Comparison of ENCODE assay signal across 18 cellular contexts in the genomic region with DNA sequence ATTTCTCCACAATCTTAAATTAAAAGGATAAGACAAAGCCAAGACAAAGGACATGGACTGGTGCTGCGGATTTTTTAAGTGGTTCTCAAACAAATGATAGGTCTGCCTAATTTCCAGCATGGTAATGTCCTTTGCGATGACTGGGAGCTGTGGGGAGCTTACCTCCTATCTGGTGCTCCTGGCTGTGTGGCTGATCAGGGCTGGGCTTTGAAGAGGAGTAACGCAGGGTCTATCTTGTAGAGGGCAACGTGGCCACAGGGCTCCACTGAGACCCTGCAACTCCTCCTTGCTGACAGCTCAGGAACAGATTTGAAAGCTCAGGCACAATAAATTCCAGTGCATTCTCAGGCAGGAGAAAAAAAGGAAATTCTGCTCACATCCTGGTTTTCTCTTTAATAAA.
"Had no signal": no experiment of that assay in that cellular context is flagged by ENCODE, and none has a peak within 500 bp of the region (broad histone marks: within the 10 kb centered on the region; RNA-seq: fewer than 3 reads in every experiment).

No MANE protein-coding gene starts in this region.

- H3K27ac Mint-ChIP-seq: activated CD4-positive, alpha-beta memory T cell treated with anti-CD3 and anti-CD28 coated beads for 36 hours; activated naive CD8-positive, alpha-beta T cell treated with anti-CD3 and anti-CD28 coated beads for 36 hours; activated T-helper 1 cell treated with anti-CD3 and anti-CD28 coated beads, Interleukin-12 subunit alpha, Interleukin-12 subunit beta, Interleukin-2, Interleukin-4 antibody, amounts not matched to agents 30 ng/mL and 10 ng/mL and 1 ng/mL, durations not matched to agents 14 hours and 24 hours and 36 hours; nephron; stimulated activated naive B cell treated with anti-CD40 and anti-IgM and Interleukin-4, amounts not matched to agents 10 μg/mL and 1 μg/mL and 100 μg/mL, for 72 hours had no signal

- H3K4me1 ChIP-seq: foreskin keratinocyte, lower lobe of right lung, parathyroid adenoma, upper lobe of right lung had no signal

- H3K79me2 ChIP-seq: parathyroid adenoma had no signal

- H3K27me3 Mint-ChIP-seq: activated CD4-positive, alpha-beta memory T cell treated with anti-CD3 and anti-CD28 coated beads for 36 hours; activated naive CD8-positive, alpha-beta T cell treated with anti-CD3 and anti-CD28 coated beads for 36 hours had no signal

- H2AFZ ChIP-seq: parathyroid adenoma had no signal

- H3K4me3 ChIP-seq: cardiac muscle cell, lower lobe of right lung, spleen, upper lobe of right lung had no signal

- H3K4me3 Mint-ChIP-seq: activated CD4-positive, alpha-beta memory T cell treated with anti-CD3 and anti-CD28 coated beads for 36 hours; activated naive CD8-positive, alpha-beta T cell treated with anti-CD3 and anti-CD28 coated beads for 36 hours; activated T-helper 1 cell treated with anti-CD3 and anti-CD28 coated beads, Interleukin-12 subunit alpha, Interleukin-12 subunit beta, Interleukin-2, Interleukin-4 antibody, amounts not matched to agents 30 ng/mL and 10 ng/mL and 1 ng/mL, durations not matched to agents 14 hours and 24 hours and 36 hours; nephron; stimulated activated naive B cell treated with anti-CD40 and anti-IgM and Interleukin-4, amounts not matched to agents 10 μg/mL and 1 μg/mL and 100 μg/mL, for 72 hours had no signal

- ATAC-seq: foreskin keratinocyte; lower lobe of right lung; stimulated activated naive B cell treated with anti-CD40 and anti-IgM and Interleukin-4, amounts not matched to agents 10 μg/mL and 1 μg/mL and 100 μg/mL, for 72 hours; upper lobe of right lung had no signal

- H3K9ac ChIP-seq: parathyroid adenoma had no signal

- DNase-seq: activated CD4-positive, alpha-beta memory T cell treated with anti-CD3 and anti-CD28 coated beads for 36 hours; activated CD4-positive, alpha-beta T cell treated with anti-CD3 and anti-CD28 coated beads for 4 hours; activated naive CD4-positive, alpha-beta T cell; activated naive CD8-positive, alpha-beta T cell treated with anti-CD3 and anti-CD28 coated beads for 36 hours; activated T-cell treated with anti-CD3 and anti-CD28 coated beads for 4 hours; amniotic stem cell; foreskin keratinocyte; glutamatergic neuron; hypothalamus; lower lobe of right lung; spleen; stimulated activated naive B cell treated with anti-CD40 and anti-IgM and Interleukin-4, amounts not matched to agents 10 μg/mL and 1 μg/mL and 100 μg/mL, for 72 hours; T-helper 2 cell; upper lobe of right lung had no signal

- H3K27me3 ChIP-seq: cardiac muscle cell had no signal

- H3K36me3 ChIP-seq: cardiac muscle cell, lower lobe of right lung, spleen, upper lobe of right lung had no signal

- H3K27ac ChIP-seq: cardiac muscle cell, foreskin keratinocyte, lower lobe of right lung, parathyroid adenoma, spleen, upper lobe of right lung had no signal

- H3K9me3 ChIP-seq: upper lobe of right lung had no signal
